Comparison of ENCODE assay signal across 8 cellular contexts in the genomic region with DNA sequence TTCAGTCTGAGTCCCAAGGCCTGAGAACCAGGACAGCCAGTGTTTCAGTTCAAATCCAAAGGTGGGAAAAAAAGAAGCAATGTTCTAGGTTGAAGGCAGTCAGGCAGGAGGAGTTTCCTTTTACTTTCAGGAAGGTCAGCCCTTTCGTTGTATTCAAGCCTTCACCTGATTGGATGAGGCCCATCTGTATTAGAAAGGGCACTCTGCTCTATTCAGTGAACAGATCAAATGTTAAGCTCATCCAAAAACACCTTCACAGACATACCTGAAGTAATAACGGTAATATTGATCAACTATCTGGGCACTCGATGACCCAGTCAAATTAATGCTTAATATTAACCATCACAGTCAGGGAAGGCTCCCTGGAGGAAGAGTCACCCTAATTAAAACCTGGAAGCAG.
"Had no signal": no experiment of that assay in that cellular context is flagged by ENCODE, and none has a peak within 500 bp of the region (broad histone marks: within the 10 kb centered on the region; RNA-seq: fewer than 3 reads in every experiment).

No MANE protein-coding gene starts in this region.

- H3K4me3 ChIP-seq: GM12878 had no signal

- FAIRE-seq: G401.6, GM12878, GM12891, GM12892, GM18507, GM19239 had no signal

- DNase-seq: GDM1, GF-D8 had no signal

- ATAC-seq: GM12878 had no signal
